ENCODE assay signal across 12 cellular contexts in the genomic region with DNA sequence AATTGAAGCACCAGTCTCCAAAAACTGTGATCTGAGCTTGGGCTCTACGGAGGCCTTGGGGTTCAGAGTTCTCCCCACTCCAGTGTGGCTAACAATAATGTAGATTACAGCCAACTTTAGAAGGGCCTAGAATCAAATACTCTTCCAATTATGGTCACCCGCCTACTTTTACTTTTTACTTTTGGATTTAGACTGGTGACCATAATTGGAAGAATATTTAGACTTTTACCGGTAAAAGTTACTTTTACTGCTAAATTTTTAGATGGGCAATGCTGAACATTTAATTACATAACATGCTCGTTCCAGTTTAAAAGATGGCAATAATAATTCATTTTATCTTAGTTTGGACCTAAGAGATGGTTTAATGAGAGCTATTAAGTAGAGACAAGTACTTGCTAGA. TPM values are rescaled to one million over a fixed set of nuclear protein-coding genes. Genes with fewer than 3 reads are reported as not detected.
DNase-seq lines count a peak whose midpoint lies in the region; ATAC-seq, FAIRE-seq and TF ChIP-seq lines count a peak whose summit lies in the region.
"Had no signal": no experiment of that assay in that cellular context is flagged by ENCODE, and none has a peak within 500 bp of the region (broad histone marks: within the 10 kb centered on the region; RNA-seq: fewer than 3 reads in every experiment).

No MANE protein-coding gene starts in this region.

- H3K27me3 Mint-ChIP-seq in IgD-negative memory B cell (no peaks in the 10 kb centered on the region), GM23338 (ENCODE audit: insufficient read depth, low read depth, poor library complexity) (peaks cover 3% of the 10 kb centered on the region)
- H3K27me3 Mint-ChIP-seq: CD4-positive, alpha-beta T cell had no signal

- peaks cover 27 to 33% (median 33%) of the 10 kb centered on the region in 3 donors for H3K4me1 Mint-ChIP-seq in IgD-negative memory B cell
- peaks cover 7% of the 10 kb centered on the region; the same call in 2 of the 3 replicates for H3K4me1 Mint-ChIP-seq in GM23338

- H3K9me2 ChIP-seq in GM23338 (ENCODE audit: insufficient read depth), result no peaks in the 10 kb centered on the region

- H3K36me3 ChIP-seq in brain microvascular endothelial cell (replicated peaks) (no peaks in the 10 kb centered on the region), lung (ENCODE audit: control insufficient read depth in 2 of 2, insufficient read depth in 2 of 2, low read length in 2 of 2) (peaks cover 0 to 6% of the 10 kb centered on the region in 2 donors), subcutaneous abdominal adipose tissue (ENCODE audit: control insufficient read depth in 5 of 5, insufficient read depth in 5 of 5, low read length in 5 of 5) (peaks cover 0 to 12% (median 10%) of the 10 kb centered on the region in 5 donors), GM23338 (ENCODE audit: insufficient read depth) (peaks cover 7% of the 10 kb centered on the region; the same call in 1 of the 2 replicates), osteoblast (ENCODE audit: insufficient read depth, low read length) (peaks cover under 1% of the 10 kb centered on the region)

- H3K9ac ChIP-seq in subcutaneous abdominal adipose tissue (ENCODE audit: low read length in 5 of 5), result peak overlapping the region in 1 of 5 donors; percentile 53

- ATAC-seq in lung (ENCODE audit: insufficient read depth, low FRiP score), result no peak
- ATAC-seq in GM23338, result no peak

- in situ Hi-C loops in brain microvascular endothelial cell (cut with HindIII; ENCODE audit: low pct_ligation_motif_present, low sequenced_read_pairs), result no loop called here

- H4K20me1 ChIP-seq in GM23338 (replicated peaks; ENCODE audit: insufficient read depth) (peaks cover 3% of the 10 kb centered on the region; the same call in 1 of the 2 replicates), osteoblast (ENCODE audit: insufficient read depth, low read length) (peaks cover 29% of the 10 kb centered on the region)

- H3K79me2 ChIP-seq in GM23338 (replicated peaks; ENCODE audit: insufficient read depth) (peaks cover 11% of the 10 kb centered on the region), osteoblast (ENCODE audit: insufficient read depth, low read length) (no peaks in the 10 kb centered on the region)

- H3K9me3 ChIP-seq in lung (ENCODE audit: control insufficient read depth in 2 of 2, insufficient read depth in 1 of 2, low read length in 1 of 2), result no peaks in the 10 kb centered on the region
- no peaks in the 10 kb centered on the region for H3K9me3 ChIP-seq in subcutaneous abdominal adipose tissue (ENCODE audit: control insufficient read depth in 5 of 5, low read length in 5 of 5)
- H3K9me3 ChIP-seq in osteoblast (ENCODE audit: low read depth, low read length), result no peaks in the 10 kb centered on the region

- peaks cover 7 to 9% of the 10 kb centered on the region in 2 donors for H3K4me1 ChIP-seq in lung (ENCODE audit: control insufficient read depth in 2 of 2, insufficient read depth in 2 of 2, low read length in 2 of 2)
- peaks cover 7 to 44% (median 34%) of the 10 kb centered on the region in 5 donors for H3K4me1 ChIP-seq in subcutaneous abdominal adipose tissue (ENCODE audit: control insufficient read depth in 5 of 5, insufficient read depth in 5 of 5, low read length in 5 of 5)
- H3K4me1 ChIP-seq in GM23338 (ENCODE audit: insufficient read depth), result peaks cover 7% of the 10 kb centered on the region
- peaks cover 21% of the 10 kb centered on the region for H3K4me1 ChIP-seq in osteoblast (ENCODE audit: insufficient read depth, low read length)

- no peaks in the 10 kb centered on the region for H3K9me3 Mint-ChIP-seq in IgD-negative memory B cell
- no peaks in the 10 kb centered on the region for H3K9me3 Mint-ChIP-seq in GM23338
- H3K9me3 Mint-ChIP-seq: CD4-positive, alpha-beta T cell had no signal

- WGBS in lung, 2 donors, result 83 to 90% methylated on average over 4 of the region's 4 CpGs

- peak overlapping the region in 1 of 4 donors; percentile 80 for H3K4me3 Mint-ChIP-seq in IgD-negative memory B cell
- no peak overlapping the region for H3K4me3 Mint-ChIP-seq in GM23338
- H3K4me3 Mint-ChIP-seq: CD4-positive, alpha-beta T cell had no signal

- no peak for DNase-seq in brain microvascular endothelial cell
- DNase-seq in lung (ENCODE audit: low spot score), result no peak
- no peak for DNase-seq in GM23338 (ENCODE audit: low spot score)
- DNase-seq in osteoblast (ENCODE audit: insufficient read length, low spot score, missing footprints), result no peak
- no peak for DNase-seq in D721Med (ENCODE audit: insufficient read length, low spot score)
- no peak for DNase-seq in stimulated activated naive CD4-positive, alpha-beta T cell (lab: John Stamatoyannopoulos, UW)
- DNase-seq: activated T-cell treated with anti-CD3 and anti-CD28 coated beads for 4 hours; CD4-positive, alpha-beta T cell; NCI-H1048; NCI-H510A had no signal

- H3K36me3 Mint-ChIP-seq in IgD-negative memory B cell, result peaks cover 4% of the 10 kb centered on the region
- peaks cover 11% of the 10 kb centered on the region; the same call in 2 of the 3 replicates for H3K36me3 Mint-ChIP-seq in GM23338 (ENCODE audit: low read depth)

- H2AFZ ChIP-seq in GM23338, result no peak overlapping the region
- H2AFZ ChIP-seq in osteoblast (ENCODE audit: low read length), result no peak overlapping the region

- H3K4me3 ChIP-seq in brain microvascular endothelial cell (ENCODE audit: low read depth, low read length) (no peak overlapping the region), lung (no peak overlapping the region), subcutaneous abdominal adipose tissue (ENCODE audit: low read depth in 1 of 5, low read length in 5 of 5) (no peak overlapping the region), GM23338 (no peak overlapping the region), osteoblast (ENCODE audit: insufficient read depth, low read length) (no peak overlapping the region)

- TF ChIP-seq CTCF in brain microvascular endothelial cell (IDR thresholded peaks at IDR 0.05; ENCODE audit: low read depth, low read length, missing control alignments) (no peak), lung (IDR thresholded peaks at IDR 0.05; ENCODE audit: control extremely low read depth, extremely low read depth) (no peak), GM23338 (conservative IDR thresholded peaks at IDR 0.05; ENCODE audit: low read depth in 2 of 2) (no peak), osteoblast (IDR thresholded peaks at IDR 0.05; ENCODE audit: extremely low read depth, low read depth, low read length) (no peak), D721Med (IDR thresholded peaks at IDR 0.05; ENCODE audit: insufficient read depth, missing control alignments) (no peak)

- H3K27me3 ChIP-seq in brain microvascular endothelial cell (replicated peaks) (no peaks in the 10 kb centered on the region), lung (ENCODE audit: control insufficient read depth, insufficient read depth) (no peaks in the 10 kb centered on the region), subcutaneous abdominal adipose tissue (ENCODE audit: control insufficient read depth in 5 of 5, insufficient read depth in 4 of 5, low read length in 5 of 5) (no peaks in the 10 kb centered on the region), GM23338 (ENCODE audit: insufficient read depth) (no peaks in the 10 kb centered on the region), osteoblast (ENCODE audit: insufficient read depth, low read length) (no peaks in the 10 kb centered on the region)

- H3K4me2 ChIP-seq in GM23338 (no peak overlapping the region), osteoblast (ENCODE audit: insufficient read depth, low read length) (no peak overlapping the region)

- FAIRE-seq in D721Med (lab: Jason Lieb, UNC), result no peak

- H3K27ac ChIP-seq in brain microvascular endothelial cell, result peak overlapping the region; percentile 2
- peak overlapping the region; percentile 88 to 91 for H3K27ac ChIP-seq in lung (ENCODE audit: low read depth in 1 of 2, low read length in 1 of 2)
- peak overlapping the region; percentile 91 for H3K27ac ChIP-seq in subcutaneous abdominal adipose tissue (ENCODE audit: low read depth, low read length)
- no peak overlapping the region; the same call in 1 of the 2 replicates for H3K27ac ChIP-seq in GM23338 (ENCODE audit: low read depth)
- H3K27ac ChIP-seq in osteoblast (ENCODE audit: low read depth, low read length), result no peak overlapping the region

- H3K27ac Mint-ChIP-seq in IgD-negative memory B cell (peak overlapping the region; percentile 62 to 89 (median 86)), GM23338 (no peak overlapping the region)

- H3F3A ChIP-seq in GM23338 (replicated peaks; ENCODE audit: low read depth), result no peaks in the 10 kb centered on the region

RNA-seq across cellular contexts. Expression of gene PPTC7, which starts 39.2 kb away (rescaled TPM):
- 10.1 TPM for polyA plus RNA-seq in IgD-negative memory B cell
- 10 to 100 TPM; 23.3 to 23.4 TPM for total RNA-seq in lung
- polyA plus RNA-seq in lung, result 10 to 100 TPM in 1 of 2 donors, 1 to 10 TPM in 1; 7.1 to 15.3 TPM
- total RNA-seq in GM23338 (2014; rRNA removed; shearing (Covaris generic)), result 17.5 and 22.3 TPM in 2 replicates
- 5.2 and 7.5 TPM in 2 replicates for polyA plus RNA-seq in GM23338 (2016; fragmentation: Nextera tagmentation; extraction: Ambion mirVana)
- 7.6 and 8.5 TPM in 2 replicates for total RNA-seq in osteoblast

RNA-seq across cellular contexts. Expression of gene RAD9B, which starts 41.8 kb away (rescaled TPM):
- polyA plus RNA-seq in IgD-negative memory B cell (0.75 TPM), lung (under 1 TPM; 0.12 to 0.46 TPM), GM23338 (2016; fragmentation: Nextera tagmentation; extraction: Ambion mirVana) (not detected in 2 replicates)
- total RNA-seq in lung (1 to 10 TPM in 1 of 2 donors, under 1 TPM in 1; 0.77 to 1.5 TPM), osteoblast (0.36 and 0.59 TPM in 2 replicates)
- not detected in 2 replicates for total RNA-seq in GM23338 (2014; rRNA removed; shearing (Covaris generic))

RNA-seq across cellular contexts. Expression of gene VPS29, which starts 42.1 kb away (rescaled TPM):
- polyA plus RNA-seq in IgD-negative memory B cell, result 123 TPM
- 100 to 1,000 TPM in 1 of 2 donors, 10 to 100 TPM in 1; 73.7 to 104 TPM for total RNA-seq in lung
- 100 to 1,000 TPM; 165 to 177 TPM for polyA plus RNA-seq in lung
- 39.1 and 82.1 TPM in 2 replicates for total RNA-seq in GM23338 (2014; rRNA removed; shearing (Covaris generic))
- polyA plus RNA-seq in GM23338 (2016; fragmentation: Nextera tagmentation; extraction: Ambion mirVana), result 103 and 115 TPM in 2 replicates
- 51.4 and 54.8 TPM in 2 replicates for total RNA-seq in osteoblast

Comparison
In these comparisons a context has a peak if more than half of its experiments do, and no peak if none do; other contexts are left out.
1. H3K27ac ChIP-seq: peak in brain microvascular endothelial cell (single experiment), lung (2 of 2) and subcutaneous abdominal adipose tissue (single experiment); none in GM23338 (single experiment) and osteoblast (single experiment).